In genomic region chr12:101616027-101616494, GRCh38 we compare ENCODE assay signal across 13 cellular contexts. TPM values are rescaled to one million over a fixed set of nuclear protein-coding genes. Genes with fewer than 3 reads are reported as not detected.
DNase-seq lines count a peak whose midpoint lies in the region; ATAC-seq and TF ChIP-seq lines count a peak whose summit lies in the region.
"Had no signal": no experiment of that assay in that cellular context is flagged by ENCODE, and none has a peak within 500 bp of the region (broad histone marks: within the 10 kb centered on the region; RNA-seq: fewer than 3 reads in every experiment).

No MANE protein-coding gene starts in this region.

- intact Hi-C loops in PC-9 (cut with micrococcal nuclease; ENCODE audit: unreplicated experiment): no loop called here
- intact Hi-C loops in Right ventricle myocardium superior (cut with DNase I): no loop called here
- intact Hi-C loops in gastrocnemius medialis (cut with DNase I; ENCODE audit: low total_unique reads): loop anchor here (2.0 to 5.0 kb wide), 2 partner anchors 81 to 209 kb away; partner anchors contain the start of genes ARL1 and CHPT1

- H4K20me1 ChIP-seq in GM23338 (replicated peaks; ENCODE audit: insufficient read depth) (no peaks in the 10 kb centered on the region), PC-9 (ENCODE audit: insufficient read depth) (no peaks in the 10 kb centered on the region)

- H3K27me3 Mint-ChIP-seq in GM23338 (ENCODE audit: insufficient read depth, low read depth, poor library complexity): no peaks in the 10 kb centered on the region

- no peaks in the 10 kb centered on the region for H3K27me3 ChIP-seq in GM23338 (ENCODE audit: insufficient read depth)
- H3K27me3 ChIP-seq in PC-9 (ENCODE audit: insufficient read depth, low read depth): no peaks in the 10 kb centered on the region
- no peaks in the 10 kb centered on the region for H3K27me3 ChIP-seq in gastrocnemius medialis

- H3K4me3 Mint-ChIP-seq in GM23338: no peak overlapping the region

- no peaks in the 10 kb centered on the region for H3F3A ChIP-seq in GM23338 (replicated peaks; ENCODE audit: low read depth)
- peaks cover 9% of the 10 kb centered on the region; the same call in 1 of the 2 replicates for H3F3A ChIP-seq in PC-9 (ENCODE audit: insufficient read depth, low read depth)

- no peaks in the 10 kb centered on the region for H3K36me3 ChIP-seq in GM23338 (ENCODE audit: insufficient read depth)
- no peaks in the 10 kb centered on the region for H3K36me3 ChIP-seq in PC-9 (ENCODE audit: low read depth)
- peaks cover 0 to 23% of the 10 kb centered on the region in 2 donors for H3K36me3 ChIP-seq in gastrocnemius medialis

- DNase-seq in GM23338 (ENCODE audit: low spot score): no peak
- DNase-seq in PC-9: peak in 1 of 2 experiments; percentile 72
- DNase-seq in Right ventricle myocardium superior: no peak
- no peak for DNase-seq in gastrocnemius medialis
- no peak for DNase-seq in OCI-M2 (lab: John Stamatoyannopoulos, UW; ENCODE audit: unreplicated experiment)
- DNase-seq in dedifferentiated amniotic fluid mesenchymal stem cell (ENCODE audit: extremely low spot score): no peak
- DNase-seq in NCI-H1694 treated with DMSO at 0.1 percent for 48 hours (lab: John Stamatoyannopoulos, UW): no peak
- DNase-seq: activated effector memory CD4-positive, alpha-beta T cell treated with anti-CD3 and anti-CD28 coated beads, Interleukin-2, amount 50 U/mL, for 16 hours; SK-N-SH had no signal

- H3K9me3 ChIP-seq in PC-9 (ENCODE audit: insufficient read depth, low read depth): no peaks in the 10 kb centered on the region
- no peaks in the 10 kb centered on the region for H3K9me3 ChIP-seq in gastrocnemius medialis
- H3K9me3 ChIP-seq: SK-N-SH had no signal

- H3K79me2 ChIP-seq in GM23338 (replicated peaks; ENCODE audit: insufficient read depth) (no peaks in the 10 kb centered on the region), PC-9 (ENCODE audit: low read depth) (no peaks in the 10 kb centered on the region)

- no peaks in the 10 kb centered on the region for H3K36me3 Mint-ChIP-seq in GM23338 (ENCODE audit: low read depth)

- POLR2A ChIA-PET in PC-9 (lab: Charles Lee; ENCODE audit: unreplicated experiment): no interaction called here

- H3K27ac ChIP-seq in GM23338 (ENCODE audit: low read depth) (no peak overlapping the region), PC-9 (peak overlapping the region; percentile 51), gastrocnemius medialis (peak overlapping the region; percentile 85 to 93 (median 92))

- H3K9me3 Mint-ChIP-seq in GM23338: no peaks in the 10 kb centered on the region
- H3K9me3 Mint-ChIP-seq: stimulated activated naive CD8-positive, alpha-beta T cell treated with anti-CD3 and anti-CD28 coated beads, Interleukin-15, Interleukin-2, amounts not matched to agents 100 ng/mL and 50 ng/mL, for 24 hours had no signal

- H3K9me2 ChIP-seq in GM23338 (ENCODE audit: insufficient read depth) (0 out of 2 replicates have a peak, but pooled peaks cover 2% of the 10 kb centered on the region), PC-9 (ENCODE audit: insufficient read depth) (no peaks in the 10 kb centered on the region)
- H3K9me2 ChIP-seq: SK-N-SH had no signal

- H2AFZ ChIP-seq in GM23338 (peak overlapping the region; percentile 82; the same call in 1 of the 2 replicates), PC-9 (peak overlapping the region; percentile 73)

- H3K4me2 ChIP-seq in GM23338: no peak overlapping the region
- H3K4me2 ChIP-seq in PC-9: peak overlapping the region; percentile 64
- H3K4me2 ChIP-seq: SK-N-SH had no signal

- BruUV-seq in PC-9 (replicated peaks; lab: Mats Ljungman, UMichigan): no TSS peak

- no peak overlapping the region for H3K27ac Mint-ChIP-seq in GM23338
- H3K27ac Mint-ChIP-seq: progenitor cell of endocrine pancreas; stimulated activated naive CD8-positive, alpha-beta T cell treated with anti-CD3 and anti-CD28 coated beads, Interleukin-15, Interleukin-2, amounts not matched to agents 100 ng/mL and 50 ng/mL, for 24 hours had no signal

- ATAC-seq in GM23338 (no peak), Right ventricle myocardium superior (ENCODE audit: poor library complexity) (peak; percentile 70), gastrocnemius medialis (peak; percentile 26 to 72), GM18868 (IDR thresholded peaks at IDR 0.05; ENCODE audit: unreplicated experiment) (no peak)

- TF ChIP-seq POLR2A in gastrocnemius medialis (IDR thresholded peaks at IDR 0.05): peak in 1 of 2 donors; percentile 36

- H3K4me1 ChIP-seq in GM23338 (ENCODE audit: insufficient read depth): no peaks in the 10 kb centered on the region
- peaks cover 12% of the 10 kb centered on the region for H3K4me1 ChIP-seq in PC-9 (replicated peaks; ENCODE audit: insufficient read depth)
- peaks cover 94 to 96% of the 10 kb centered on the region in 2 donors for H3K4me1 ChIP-seq in gastrocnemius medialis

- no peaks in the 10 kb centered on the region; the same call in 2 of the 3 replicates for H3K4me1 Mint-ChIP-seq in GM23338

- H3K4me3 ChIP-seq in GM23338 (no peak overlapping the region), PC-9 (peak overlapping the region; percentile 31; the same call in 1 of the 2 replicates), gastrocnemius medialis (peak overlapping the region in 2 of 4 donors; percentile 15 to 24)

- no peak for TF ChIP-seq CTCF in GM23338 (conservative IDR thresholded peaks at IDR 0.05; ENCODE audit: low read depth in 2 of 2)
- no peak for TF ChIP-seq CTCF in PC-9 (conservative IDR thresholded peaks at IDR 0.05)
- no peak for TF ChIP-seq CTCF in gastrocnemius medialis (IDR thresholded peaks at IDR 0.05 in 4 of 5, conservative IDR thresholded peaks at IDR 0.05 in 1 of 5)

- in situ Hi-C loops in gastrocnemius medialis (cut with MboI; ENCODE audit: low sequenced_read_pairs in 4 of 4): no loop called here

- CTCF ChIA-PET in PC-9 (lab: Charles Lee): no interaction called here

TF ChIP-seq in GM23338, 12 proteins besides CTCF, POLR2A, EP300 and RAD21:
- TF ChIP-seq ZNF114 (CRISPR knock-in tag; IDR thresholded peaks at IDR 0.05): no peak
- TF ChIP-seq EZH2 (IDR thresholded peaks at IDR 0.05; ENCODE audit: low read depth, unreplicated experiment): no peak
- TF ChIP-seq REST (IDR thresholded peaks at IDR 0.05; ENCODE audit: unreplicated experiment): no peak
- no peak for TF ChIP-seq ETS1 (IDR thresholded peaks at IDR 0.05)
- TF ChIP-seq STAT1 (IDR thresholded peaks at IDR 0.05; ENCODE audit: unreplicated experiment): no peak
- TF ChIP-seq NANOG (IDR thresholded peaks at IDR 0.05; ENCODE audit: borderline replicate concordance): no peak
- TF ChIP-seq ZNF331 (CRISPR knock-in tag; IDR thresholded peaks at IDR 0.05; ENCODE audit: low read depth): no peak
- TF ChIP-seq EZH2phosphoT487 (IDR thresholded peaks at IDR 0.05; ENCODE audit: unreplicated experiment): no peak

RNA-seq across cellular contexts. Expression of gene MYBPC1, which starts 21.3 kb away (rescaled TPM):
- 0.54 TPM in 1 of 2 replicates, not detected in the other for total RNA-seq in GM23338 (2014; rRNA removed; shearing (Covaris generic))
- polyA plus RNA-seq in GM23338 (2016; fragmentation: Nextera tagmentation; extraction: Ambion mirVana): 0.18 TPM in 1 of 2 replicates, not detected in the other
- total RNA-seq in PC-9 (2021) (not detected in 2 replicates), Right ventricle myocardium superior (8.3 TPM), gastrocnemius medialis (1,000 to 10,000 TPM; 2,958 to 5,874 (median 4,932) TPM)
- total RNA-seq: HT1080, progenitor cell of endocrine pancreas had no signal
- polyA plus RNA-seq: SK-N-SH had no signal

Comparison
In these comparisons a context has a peak if more than half of its experiments do, and no peak if none do; other contexts are left out.
1. ATAC-seq: peak in Right ventricle myocardium superior (single experiment) and gastrocnemius medialis (2 of 2); none in GM23338 (single experiment) and GM18868 (single experiment).
2. RNA of gene MYBPC1, which starts 21.3 kb away (total RNA-seq): 2,958 to 5,874 TPM in gastrocnemius medialis; 8.3 TPM in Right ventricle myocardium superior (single experiment), 0.54 TPM in GM23338 and not detected in PC-9; every median in the first group is over 100 times any median in the second.